In the genomic region with DNA sequence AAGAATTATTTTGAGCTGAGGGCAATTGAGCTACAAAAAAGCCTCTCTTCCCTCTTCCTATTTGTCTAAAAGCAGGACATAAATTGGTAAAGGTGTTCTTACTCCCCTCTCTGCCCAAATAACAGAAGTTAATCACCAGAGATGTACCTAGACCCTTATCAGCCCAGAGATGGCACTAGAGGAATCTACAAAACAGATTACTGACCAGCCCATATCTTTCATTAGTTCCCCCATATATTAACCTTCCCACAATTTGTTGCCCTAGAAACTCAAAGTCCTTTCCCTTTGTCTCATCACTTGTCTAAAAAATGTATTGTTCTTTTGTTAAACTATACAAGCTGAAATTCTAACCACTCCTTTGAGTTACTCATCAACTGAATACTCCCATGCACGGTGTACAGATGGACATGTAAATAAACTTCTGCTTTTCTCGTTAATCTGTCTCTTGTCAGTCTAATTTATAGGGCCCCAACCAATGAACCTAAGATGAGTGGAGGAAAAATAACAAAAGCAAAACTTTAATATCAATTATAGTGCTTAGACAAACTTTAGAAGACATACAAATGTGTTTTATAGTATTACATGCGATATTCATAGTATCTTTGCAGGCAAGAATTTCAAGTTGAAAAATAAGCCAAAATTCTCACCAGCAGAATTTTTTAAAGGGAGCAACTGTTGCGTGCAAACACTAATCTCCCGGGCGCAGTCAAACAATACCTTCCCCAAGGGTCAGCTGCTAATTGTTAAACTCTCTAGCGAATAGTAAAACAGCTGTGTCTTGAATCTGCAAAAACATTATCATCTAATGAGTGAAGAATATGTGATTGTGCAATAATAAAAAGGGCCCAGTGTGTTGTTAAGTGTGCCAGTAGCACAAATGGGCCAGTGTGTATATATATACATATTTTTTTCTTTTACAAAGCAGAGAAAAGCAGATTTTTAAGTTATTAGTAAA, we compare ENCODE assay signal across 9 cellular contexts.
DNase-seq lines count a peak whose midpoint lies in the region; ATAC-seq lines count a peak whose summit lies in the region.
"Had no signal": no experiment of that assay in that cellular context is flagged by ENCODE, and none has a peak within 500 bp of the region (broad histone marks: within the 10 kb centered on the region; RNA-seq: fewer than 3 reads in every experiment).

No MANE protein-coding gene starts in this region.

- peak; percentile 65 for DNase-seq in NOMO-1 treated with DMSO at 0.1 percent for 48 hours (lab: John Stamatoyannopoulos, UW; ENCODE audit: unreplicated experiment)
- no peak for DNase-seq in NOMO-1 treated with dmso at 0.1 percent for 144 hours (lab: John Stamatoyannopoulos, UW; ENCODE audit: unreplicated experiment)
- peak; percentile 25 to 50 for DNase-seq in SJCRH30
- DNase-seq in renal cortical epithelial cell (ENCODE audit: low read depth), result peak; percentile 54
- no peak for DNase-seq in cerebellar nuclear complex (lab: John Stamatoyannopoulos, UW)
- DNase-seq in activated naive CD8-positive, alpha-beta T cell treated with anti-CD3 and anti-CD28 coated beads for 36 hours, result no peak
- no peak for DNase-seq in C1 segment of cervical spinal cord (lab: John Stamatoyannopoulos, UW)
- DNase-seq: NCI-H2029 treated with DMSO at 0.1 percent for 48 hours had no signal

- no peaks in the 10 kb centered on the region for H3K27me3 Mint-ChIP-seq in activated naive CD8-positive, alpha-beta T cell treated with anti-CD3 and anti-CD28 coated beads for 36 hours

- no peaks in the 10 kb centered on the region for H3K27me3 ChIP-seq in SJCRH30

- no peak overlapping the region for H3K27ac Mint-ChIP-seq in activated naive CD8-positive, alpha-beta T cell treated with anti-CD3 and anti-CD28 coated beads for 36 hours

- ATAC-seq in HG03066 (IDR thresholded peaks at IDR 0.05; ENCODE audit: low read depth, unreplicated experiment), result peak; percentile 52

- H3K36me3 ChIP-seq in SJCRH30, result no peaks in the 10 kb centered on the region

- no peak overlapping the region for H3K27ac ChIP-seq in SJCRH30

- H3K9me3 ChIP-seq in SJCRH30 (replicated peaks), result no peaks in the 10 kb centered on the region

- peaks cover 4% of the 10 kb centered on the region; the same call in 1 of the 2 replicates for H3K4me1 ChIP-seq in SJCRH30

- H3K4me3 ChIP-seq in SJCRH30, result no peak overlapping the region

- H3K9me3 Mint-ChIP-seq in activated naive CD8-positive, alpha-beta T cell treated with anti-CD3 and anti-CD28 coated beads for 36 hours, result no peaks in the 10 kb centered on the region

- no peaks in the 10 kb centered on the region for H3K36me3 Mint-ChIP-seq in activated naive CD8-positive, alpha-beta T cell treated with anti-CD3 and anti-CD28 coated beads for 36 hours

- no peaks in the 10 kb centered on the region for H3K4me1 Mint-ChIP-seq in activated naive CD8-positive, alpha-beta T cell treated with anti-CD3 and anti-CD28 coated beads for 36 hours

- no peak overlapping the region for H3K4me3 Mint-ChIP-seq in activated naive CD8-positive, alpha-beta T cell treated with anti-CD3 and anti-CD28 coated beads for 36 hours

Comparison
In these comparisons a context has a peak if more than half of its experiments do, and no peak if none do; other contexts are left out.
1. DNase-seq: peak in NOMO-1 treated with DMSO at 0.1 percent for 48 hours (single experiment), SJCRH30 (2 of 2) and renal cortical epithelial cell (single experiment); none in NOMO-1 treated with dmso at 0.1 percent for 144 hours (single experiment), cerebellar nuclear complex (0 of 2), activated naive CD8-positive, alpha-beta T cell treated with anti-CD3 and anti-CD28 coated beads for 36 hours (single experiment) and C1 segment of cervical spinal cord (0 of 14).